1 cellular context compared by ENCODE assay signal in genomic region chr6:34575326-34575725, GRCh38.
TF ChIP-seq lines count a peak whose summit lies in the region.

No MANE protein-coding gene starts in this region.

TF ChIP-seq in K562, 482 proteins besides CTCF, POLR2A, EP300 and RAD21:
- TF ChIP-seq KAT2B (IDR thresholded peaks at IDR 0.05; ENCODE audit: low read depth, low read length) (no peak), ELF2 (CRISPR knock-in tag; IDR thresholded peaks at IDR 0.05) (no peak), MYC (IDR thresholded peaks at IDR 0.05; ENCODE audit: low read depth, low read length) (no peak), MYC (CRISPR knock-in tag; IDR thresholded peaks at IDR 0.05; ENCODE audit: borderline replicate concordance, low read depth) (no peak), KDM1A (IDR thresholded peaks at IDR 0.05) (no peak), IRF2 (CRISPR knock-in tag; IDR thresholded peaks at IDR 0.05) (no peak), HNRNPH1 (optimal IDR thresholded peaks at IDR 0.05; ENCODE audit: low read depth, low read length) (no peak), KLF1 (tag; IDR thresholded peaks at IDR 0.05) (peak; percentile 79), CEBPG (CRISPR knock-in tag; IDR thresholded peaks at IDR 0.05) (no peak), CEBPG (tag; conservative IDR thresholded peaks at IDR 0.05 in 1 of 2, IDR thresholded peaks at IDR 0.05 in 1 of 2) (no peak), ZBED1 (IDR thresholded peaks at IDR 0.05) (no peak), EGR1 (conservative IDR thresholded peaks at IDR 0.05) (peak; percentile 74), BMI1 (IDR thresholded peaks at IDR 0.05; ENCODE audit: low read length) (no peak), ZNF184 (CRISPR knock-in tag; IDR thresholded peaks at IDR 0.05) (no peak), TAF15 (IDR thresholded peaks at IDR 0.05; ENCODE audit: low read depth, low read length) (no peak), MCM7 (IDR thresholded peaks at IDR 0.05) (no peak), ETV1 (tag; conservative IDR thresholded peaks at IDR 0.05; ENCODE audit: low read depth) (0 out of 2 replicates have a peak, but pooled peaks have one; percentile 12), ZBTB7A (IDR thresholded peaks at IDR 0.05; ENCODE audit: borderline replicate concordance, control insufficient read depth, low read depth, low read length) (peak; percentile 53; the same call in 1 of the 2 replicates), PCBP1 (IDR thresholded peaks at IDR 0.05; ENCODE audit: low read depth, low read length, poor library complexity, severe bottlenecking) (no peak), TRIM25 (IDR thresholded peaks at IDR 0.05; ENCODE audit: borderline replicate concordance) (no peak), MCM5 (IDR thresholded peaks at IDR 0.05; ENCODE audit: low read depth) (no peak), DNMT1 (IDR thresholded peaks at IDR 0.05) (no peak), NFYB (IDR thresholded peaks at IDR 0.05; ENCODE audit: extremely low read depth, insufficient read length) (no peak), KLF13 (tag; IDR thresholded peaks at IDR 0.05; ENCODE audit: borderline replicate concordance, low read depth) (peak; percentile 64; the same call in 1 of the 2 replicates), TCF15 (CRISPR knock-in tag; IDR thresholded peaks at IDR 0.05) (no peak), GTF2B (IDR thresholded peaks at IDR 0.05; ENCODE audit: extremely low read depth, insufficient read length) (no peak), KDM5B (IDR thresholded peaks at IDR 0.05; ENCODE audit: insufficient replicate concordance, low read depth, low read length) (no peak), ATF3 (IDR thresholded peaks at IDR 0.05) (no peak), ATF3 (CRISPR knock-in tag; conservative IDR thresholded peaks at IDR 0.05) (no peak), ELF4 (CRISPR knock-in tag; IDR thresholded peaks at IDR 0.05) (no peak), MLLT1 (IDR thresholded peaks at IDR 0.05) (no peak), RBM25 (IDR thresholded peaks at IDR 0.05; ENCODE audit: low read depth, low read length, severe bottlenecking) (no peak), ZNF766 (CRISPR knock-in tag; conservative IDR thresholded peaks at IDR 0.05) (no peak), GABPB2 (CRISPR knock-in tag; conservative IDR thresholded peaks at IDR 0.05) (no peak), HINFP (tag; conservative IDR thresholded peaks at IDR 0.05; ENCODE audit: low read depth) (no peak), TSC22D4 (tag; IDR thresholded peaks at IDR 0.05) (no peak), CEBPB (tag; IDR thresholded peaks at IDR 0.05) (no peak), SIX5 (IDR thresholded peaks at IDR 0.05; ENCODE audit: borderline replicate concordance in 1 of 2, insufficient read depth in 1 of 2, low read depth in 1 of 2, low read length in 2 of 2) (no peak), ZNF561 (CRISPR knock-in tag; conservative IDR thresholded peaks at IDR 0.05) (no peak), MEIS2 (IDR thresholded peaks at IDR 0.05; ENCODE audit: partially characterized antibody) (peak; percentile 3), TRIM24 (IDR thresholded peaks at IDR 0.05) (no peak), OTX1 (CRISPR knock-in tag; IDR thresholded peaks at IDR 0.05) (no peak), ZNF143 (CRISPR knock-in tag; IDR thresholded peaks at IDR 0.05) (no peak), SRSF3 (IDR thresholded peaks at IDR 0.05; ENCODE audit: insufficient read depth, low read length) (no peak), VEZF1 (CRISPR knock-in tag; IDR thresholded peaks at IDR 0.05) (peak; percentile 33; the same call in 1 of the 2 replicates), FOXP1 (CRISPR knock-in tag; IDR thresholded peaks at IDR 0.05) (no peak), CTCFL (IDR thresholded peaks at IDR 0.05; ENCODE audit: borderline replicate concordance, insufficient read depth, low read depth, low read length, poor library complexity, severe bottlenecking) (peak; percentile 44), FOXA3 (CRISPR knock-in tag; conservative IDR thresholded peaks at IDR 0.05 in 1 of 2, IDR thresholded peaks at IDR 0.05 in 1 of 2) (no peak), ZNF174 (CRISPR knock-in tag; IDR thresholded peaks at IDR 0.05) (no peak), MBD2 (IDR thresholded peaks at IDR 0.05; ENCODE audit: borderline replicate concordance, low read depth) (no peak)
- TF ChIP-seq, protein P1, sequence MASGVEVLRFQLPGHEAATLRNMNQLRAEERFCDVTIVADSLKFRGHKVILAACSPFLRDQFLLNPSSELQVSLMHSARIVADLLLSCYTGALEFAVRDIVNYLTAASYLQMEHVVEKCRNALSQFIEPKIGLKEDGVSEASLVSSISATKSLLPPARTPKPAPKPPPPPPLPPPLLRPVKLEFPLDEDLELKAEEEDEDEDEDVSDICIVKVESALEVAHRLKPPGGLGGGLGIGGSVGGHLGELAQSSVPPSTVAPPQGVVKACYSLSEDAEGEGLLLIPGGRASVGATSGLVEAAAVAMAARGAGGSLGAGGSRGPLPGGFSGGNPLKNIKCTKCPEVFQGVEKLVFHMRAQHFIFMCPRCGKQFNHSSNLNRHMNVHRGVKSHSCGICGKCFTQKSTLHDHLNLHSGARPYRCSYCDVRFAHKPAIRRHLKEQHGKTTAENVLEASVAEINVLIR (CRISPR knock-in tag; IDR thresholded peaks at IDR 0.05) = no peak
- TF ChIP-seq, protein P2, sequence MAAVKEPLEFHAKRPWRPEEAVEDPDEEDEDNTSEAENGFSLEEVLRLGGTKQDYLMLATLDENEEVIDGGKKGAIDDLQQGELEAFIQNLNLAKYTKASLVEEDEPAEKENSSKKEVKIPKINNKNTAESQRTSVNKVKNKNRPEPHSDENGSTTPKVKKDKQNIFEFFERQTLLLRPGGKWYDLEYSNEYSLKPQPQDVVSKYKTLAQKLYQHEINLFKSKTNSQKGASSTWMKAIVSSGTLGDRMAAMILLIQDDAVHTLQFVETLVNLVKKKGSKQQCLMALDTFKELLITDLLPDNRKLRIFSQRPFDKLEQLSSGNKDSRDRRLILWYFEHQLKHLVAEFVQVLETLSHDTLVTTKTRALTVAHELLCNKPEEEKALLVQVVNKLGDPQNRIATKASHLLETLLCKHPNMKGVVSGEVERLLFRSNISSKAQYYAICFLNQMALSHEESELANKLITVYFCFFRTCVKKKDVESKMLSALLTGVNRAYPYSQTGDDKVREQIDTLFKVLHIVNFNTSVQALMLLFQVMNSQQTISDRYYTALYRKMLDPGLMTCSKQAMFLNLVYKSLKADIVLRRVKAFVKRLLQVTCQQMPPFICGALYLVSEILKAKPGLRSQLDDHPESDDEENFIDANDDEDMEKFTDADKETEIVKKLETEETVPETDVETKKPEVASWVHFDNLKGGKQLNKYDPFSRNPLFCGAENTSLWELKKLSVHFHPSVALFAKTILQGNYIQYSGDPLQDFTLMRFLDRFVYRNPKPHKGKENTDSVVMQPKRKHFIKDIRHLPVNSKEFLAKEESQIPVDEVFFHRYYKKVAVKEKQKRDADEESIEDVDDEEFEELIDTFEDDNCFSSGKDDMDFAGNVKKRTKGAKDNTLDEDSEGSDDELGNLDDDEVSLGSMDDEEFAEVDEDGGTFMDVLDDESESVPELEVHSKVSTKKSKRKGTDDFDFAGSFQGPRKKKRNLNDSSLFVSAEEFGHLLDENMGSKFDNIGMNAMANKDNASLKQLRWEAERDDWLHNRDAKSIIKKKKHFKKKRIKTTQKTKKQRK (IDR thresholded peaks at IDR 0.05; ENCODE audit: borderline replicate concordance, low read depth, low read length) = no peak
